Comparison of ENCODE assay signal across 9 cellular contexts in the genomic region with DNA sequence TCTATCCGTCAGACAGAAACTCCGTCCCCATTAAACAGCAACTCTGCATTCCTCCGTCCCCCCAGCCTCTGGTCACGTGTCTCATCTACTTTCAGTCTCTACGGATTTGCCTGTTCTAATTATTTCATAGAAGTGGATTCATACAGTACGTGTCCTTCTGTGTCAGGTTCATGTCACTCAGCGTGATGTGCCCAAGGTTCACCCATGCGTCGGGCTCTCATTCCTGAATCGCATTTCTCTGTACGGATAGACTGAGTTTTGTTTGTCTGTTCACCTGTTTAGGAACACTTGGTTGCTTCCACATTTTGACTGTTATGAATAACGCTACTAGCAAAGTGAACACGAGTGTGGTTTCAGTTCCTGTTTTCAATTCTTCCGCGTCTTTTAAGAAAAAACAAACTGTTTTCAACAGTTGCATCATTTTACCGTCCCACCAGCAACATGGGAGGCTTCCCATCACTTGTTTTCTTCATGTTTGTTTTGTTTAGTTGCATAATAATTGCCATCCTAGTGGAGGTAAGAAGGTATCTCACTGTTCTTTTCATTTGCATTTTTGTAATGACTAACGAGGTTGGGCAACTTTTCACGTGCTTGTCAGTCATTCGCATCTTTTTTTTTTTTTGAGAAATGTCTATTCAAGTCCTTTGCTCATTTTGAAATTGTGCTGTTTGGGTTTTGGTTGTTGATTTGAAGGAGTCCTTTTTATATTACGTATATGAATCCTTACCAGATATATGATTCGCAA. TPM values are rescaled to one million over a fixed set of nuclear protein-coding genes. Genes with fewer than 3 reads are reported as not detected.
A peak's percentile ranks its signal among the peaks of the same experiment; 100 is the strongest.
DNase-seq lines count a peak whose midpoint lies in the region; ATAC-seq, FAIRE-seq and TF ChIP-seq lines count a peak whose summit lies in the region.
"Had no signal": no experiment of that assay in that cellular context is flagged by ENCODE, and none has a peak within 500 bp of the region (broad histone marks: within the 10 kb centered on the region; RNA-seq: fewer than 3 reads in every experiment).

No MANE protein-coding gene starts in this region.

- peak overlapping the region; percentile 90 for H2AFZ ChIP-seq in Karpas-422 (ENCODE audit: low read length)

- H3K4me2 ChIP-seq in Karpas-422 (ENCODE audit: low read depth, low read length, poor library complexity, severe bottlenecking) = peak overlapping the region; percentile 78

- DNase-seq in GM12892 (ENCODE audit: insufficient read length) (no peak), Karpas-422 (peak; percentile 94), iris pigment epithelial cell (ENCODE audit: low read depth) (peak; percentile 27), testis (peak; percentile 16), foreskin melanocyte (no peak), NCI-H1436 treated with DMSO at 0.1 percent for 48 hours (lab: John Stamatoyannopoulos, UW) (no peak)
- peak; percentile 73 to 75 for DNase-seq in activated T-cell treated with anti-CD3 and anti-CD28 coated beads, Interleukin-2, amount 50 U/mL, for 48 hours

- no peak for TF ChIP-seq CTCF in testis (IDR thresholded peaks at IDR 0.05)

- FAIRE-seq in GM12892 (lab: Jason Lieb, UNC) = peak; percentile 97

- H3K36me3 ChIP-seq in Karpas-422 (ENCODE audit: insufficient read depth, low read length) = no peaks in the 10 kb centered on the region
- no peaks in the 10 kb centered on the region for H3K36me3 ChIP-seq in testis (ENCODE audit: low read depth, missing control alignments)

- peak; percentile 57 for ATAC-seq in GM21737 (IDR thresholded peaks at IDR 0.05; ENCODE audit: unreplicated experiment)

- H3K9ac ChIP-seq in Karpas-422 (ENCODE audit: low read length) = peak overlapping the region; percentile 79

- no peaks in the 10 kb centered on the region for H3K9me3 ChIP-seq in Karpas-422 (ENCODE audit: low read length)
- no peaks in the 10 kb centered on the region for H3K9me3 ChIP-seq in testis

- no peaks in the 10 kb centered on the region for H3K9me2 ChIP-seq in Karpas-422 (replicated peaks; ENCODE audit: insufficient read depth, low read length)

- H3K27me3 ChIP-seq in Karpas-422 (ENCODE audit: low read length) (no peaks in the 10 kb centered on the region), testis (no peaks in the 10 kb centered on the region)

- no peaks in the 10 kb centered on the region for H4K20me1 ChIP-seq in Karpas-422 (ENCODE audit: insufficient read depth, low read depth, low read length)

- WGBS in testis, 2 donors = 60 to 63% methylated on average over 21 of the region's 21 CpGs

- TF ChIP-seq POLR2A in GM12892 (IDR thresholded peaks at IDR 0.05; ENCODE audit: low read depth, low read length) = no peak
- TF ChIP-seq POLR2A in testis (IDR thresholded peaks at IDR 0.05) = no peak

- peaks cover 29% of the 10 kb centered on the region for H3K4me1 ChIP-seq in Karpas-422 (ENCODE audit: low read length)
- no peaks in the 10 kb centered on the region for H3K4me1 ChIP-seq in testis

- no peaks in the 10 kb centered on the region for H3K79me2 ChIP-seq in Karpas-422 (ENCODE audit: low read length)

- intact Hi-C loops in testis (cut with DNase I; ENCODE audit: low total_unique reads) = no loop called here

- H3K4me3 ChIP-seq in Karpas-422 (ENCODE audit: low read length) (peak overlapping the region; percentile 63), testis (no peak overlapping the region)

- H3K27ac ChIP-seq in Karpas-422 (ENCODE audit: low read length) = peak overlapping the region; percentile 92
- H3K27ac ChIP-seq in testis = peak overlapping the region in 1 of 2 donors; percentile 58

RNA-seq across cellular contexts. Expression of gene NLRP6, which starts 8.9 kb away (rescaled TPM):
- not detected for polyA plus RNA-seq in GM12892 (2012; ENCODE audit: missing spikeins)
- 0.11 TPM in 1 of 2 replicates, not detected in the other for total RNA-seq in Karpas-422 (2014; rRNA removed; shearing (Covaris generic); ENCODE audit: low replicate concordance)
- 1 to 10 TPM in 1 of 2 donors, under 1 TPM in 1; 0.31 to 2.4 TPM for total RNA-seq in testis
- polyA plus RNA-seq in testis (ENCODE audit: insufficient read depth, low read depth, low replicate concordance) = 0.26 TPM

RNA-seq across cellular contexts. Expression of gene PGGHG, which starts 19.6 kb away (rescaled TPM):
- 13.7 TPM for polyA plus RNA-seq in GM12892 (2012; ENCODE audit: missing spikeins)
- 17.0 and 24.2 TPM in 2 replicates for total RNA-seq in Karpas-422 (2014; rRNA removed; shearing (Covaris generic); ENCODE audit: low replicate concordance)
- total RNA-seq in testis = 10 to 100 TPM; 26.5 to 32.5 TPM
- 8.2 TPM for polyA plus RNA-seq in testis (ENCODE audit: insufficient read depth, low read depth, low replicate concordance)

RNA-seq across cellular contexts. Expression of gene IFITM5, which starts 30.0 kb away (rescaled TPM):
- polyA plus RNA-seq in GM12892 (2012; ENCODE audit: missing spikeins) = not detected
- total RNA-seq in Karpas-422 (2014; rRNA removed; shearing (Covaris generic); ENCODE audit: low replicate concordance) = not detected in 2 replicates
- total RNA-seq in testis = not detected
- polyA plus RNA-seq in testis (ENCODE audit: insufficient read depth, low read depth, low replicate concordance) = not detected
- total RNA-seq: T-helper 1 cell treated with Interleukin-12 subunit alpha and Interleukin-12 subunit beta and Interleukin-4 antibody, amounts not matched to agents 30 ng/mL and 1 ng/mL, for 36 hours had no signal

RNA-seq across cellular contexts. Expression of gene PSMD13, which starts 32.5 kb away (rescaled TPM):
- 147 TPM for polyA plus RNA-seq in GM12892 (2012; ENCODE audit: missing spikeins)
- 86.7 and 92.7 TPM in 2 replicates for total RNA-seq in Karpas-422 (2014; rRNA removed; shearing (Covaris generic); ENCODE audit: low replicate concordance)
- total RNA-seq in testis = 100 to 1,000 TPM; 128 to 180 TPM
- polyA plus RNA-seq in testis (ENCODE audit: insufficient read depth, low read depth, low replicate concordance) = 133 TPM

RNA-seq across cellular contexts. Expression of gene SIRT3, which starts 33.2 kb away (rescaled TPM):
- 20.7 TPM for polyA plus RNA-seq in GM12892 (2012; ENCODE audit: missing spikeins)
- 13.6 and 17.2 TPM in 2 replicates for total RNA-seq in Karpas-422 (2014; rRNA removed; shearing (Covaris generic); ENCODE audit: low replicate concordance)
- total RNA-seq in testis = 10 to 100 TPM; 31.7 to 43.6 TPM
- polyA plus RNA-seq in testis (ENCODE audit: insufficient read depth, low read depth, low replicate concordance) = 57.0 TPM

Comparison
In these comparisons a context has a peak if more than half of its experiments do, and no peak if none do; other contexts are left out.
1. DNase-seq: peak in Karpas-422 (single experiment), activated T-cell treated with anti-CD3 and anti-CD28 coated beads, Interleukin-2, amount 50 U/mL, for 48 hours (2 of 2), iris pigment epithelial cell (single experiment) and testis (single experiment); none in GM12892 (single experiment), foreskin melanocyte (single experiment) and NCI-H1436 treated with DMSO at 0.1 percent for 48 hours (single experiment).